1 cellular context compared by ENCODE assay signal in genomic region chr6:45377041-45377554, GRCh38.
A peak's percentile ranks its signal among the peaks of the same experiment; 100 is the strongest.
TF ChIP-seq lines count a peak whose summit lies in the region.

No MANE protein-coding gene starts in this region.

TF ChIP-seq in HepG2, 621 proteins besides CTCF, POLR2A, EP300 and RAD21 (continued from another document and continues in another):
- 0 out of 2 replicates have a peak, but pooled peaks have one; percentile 13 for TF ChIP-seq ONECUT2 (CRISPR knock-in tag; IDR thresholded peaks at IDR 0.05)
- TF ChIP-seq, protein P1, sequence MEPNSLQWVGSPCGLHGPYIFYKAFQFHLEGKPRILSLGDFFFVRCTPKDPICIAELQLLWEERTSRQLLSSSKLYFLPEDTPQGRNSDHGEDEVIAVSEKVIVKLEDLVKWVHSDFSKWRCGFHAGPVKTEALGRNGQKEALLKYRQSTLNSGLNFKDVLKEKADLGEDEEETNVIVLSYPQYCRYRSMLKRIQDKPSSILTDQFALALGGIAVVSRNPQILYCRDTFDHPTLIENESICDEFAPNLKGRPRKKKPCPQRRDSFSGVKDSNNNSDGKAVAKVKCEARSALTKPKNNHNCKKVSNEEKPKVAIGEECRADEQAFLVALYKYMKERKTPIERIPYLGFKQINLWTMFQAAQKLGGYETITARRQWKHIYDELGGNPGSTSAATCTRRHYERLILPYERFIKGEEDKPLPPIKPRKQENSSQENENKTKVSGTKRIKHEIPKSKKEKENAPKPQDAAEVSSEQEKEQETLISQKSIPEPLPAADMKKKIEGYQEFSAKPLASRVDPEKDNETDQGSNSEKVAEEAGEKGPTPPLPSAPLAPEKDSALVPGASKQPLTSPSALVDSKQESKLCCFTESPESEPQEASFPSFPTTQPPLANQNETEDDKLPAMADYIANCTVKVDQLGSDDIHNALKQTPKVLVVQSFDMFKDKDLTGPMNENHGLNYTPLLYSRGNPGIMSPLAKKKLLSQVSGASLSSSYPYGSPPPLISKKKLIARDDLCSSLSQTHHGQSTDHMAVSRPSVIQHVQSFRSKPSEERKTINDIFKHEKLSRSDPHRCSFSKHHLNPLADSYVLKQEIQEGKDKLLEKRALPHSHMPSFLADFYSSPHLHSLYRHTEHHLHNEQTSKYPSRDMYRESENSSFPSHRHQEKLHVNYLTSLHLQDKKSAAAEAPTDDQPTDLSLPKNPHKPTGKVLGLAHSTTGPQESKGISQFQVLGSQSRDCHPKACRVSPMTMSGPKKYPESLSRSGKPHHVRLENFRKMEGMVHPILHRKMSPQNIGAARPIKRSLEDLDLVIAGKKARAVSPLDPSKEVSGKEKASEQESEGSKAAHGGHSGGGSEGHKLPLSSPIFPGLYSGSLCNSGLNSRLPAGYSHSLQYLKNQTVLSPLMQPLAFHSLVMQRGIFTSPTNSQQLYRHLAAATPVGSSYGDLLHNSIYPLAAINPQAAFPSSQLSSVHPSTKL (CRISPR knock-in tag; IDR thresholded peaks at IDR 0.05) = peak; percentile 40; the same call in 1 of the 2 replicates
- no peak for TF ChIP-seq IRX3 (CRISPR knock-in tag; IDR thresholded peaks at IDR 0.05; ENCODE audit: borderline replicate concordance, low read depth)
- 0 out of 2 replicates have a peak, but pooled peaks have one; percentile 62 for TF ChIP-seq ZNF124 (CRISPR knock-in tag; IDR thresholded peaks at IDR 0.05)
- TF ChIP-seq ZBTB7B (CRISPR knock-in tag; IDR thresholded peaks at IDR 0.05) = 0 out of 2 replicates have a peak, but pooled peaks have one; percentile 11
- no peak for TF ChIP-seq ZNF335 (CRISPR knock-in tag; IDR thresholded peaks at IDR 0.05)
- TF ChIP-seq MEIS1 (CRISPR knock-in tag; IDR thresholded peaks at IDR 0.05; ENCODE audit: borderline replicate concordance) = no peak
- TF ChIP-seq NR2F6 (IDR thresholded peaks at IDR 0.05) = peak; percentile 8; the same call in 1 of the 2 replicates
- no peak for TF ChIP-seq NR2F6 (CRISPR knock-in tag; IDR thresholded peaks at IDR 0.05)
- TF ChIP-seq BCL6 (CRISPR knock-in tag; IDR thresholded peaks at IDR 0.05) = 0 out of 2 replicates have a peak, but pooled peaks have one; percentile 11
- no peak for TF ChIP-seq ZNF430 (CRISPR knock-in tag; IDR thresholded peaks at IDR 0.05)
- TF ChIP-seq ZNF547 (CRISPR knock-in tag; IDR thresholded peaks at IDR 0.05) = no peak
- TF ChIP-seq ZMAT3 (CRISPR knock-in tag; conservative IDR thresholded peaks at IDR 0.05) = no peak
- no peak for TF ChIP-seq HOXA7 (CRISPR knock-in tag; IDR thresholded peaks at IDR 0.05)
- TF ChIP-seq NFYC (CRISPR knock-in tag; IDR thresholded peaks at IDR 0.05) = no peak
- TF ChIP-seq RBM39 (IDR thresholded peaks at IDR 0.05; ENCODE audit: low read depth, low read length, poor library complexity, severe bottlenecking) = no peak
- no peak; a peak in 1 of 4 replicates for TF ChIP-seq KLF16 (CRISPR knock-in tag; IDR thresholded peaks at IDR 0.05)
- TF ChIP-seq HCFC1 (IDR thresholded peaks at IDR 0.05; ENCODE audit: low read depth, low read length) = no peak
- TF ChIP-seq, protein P2, sequence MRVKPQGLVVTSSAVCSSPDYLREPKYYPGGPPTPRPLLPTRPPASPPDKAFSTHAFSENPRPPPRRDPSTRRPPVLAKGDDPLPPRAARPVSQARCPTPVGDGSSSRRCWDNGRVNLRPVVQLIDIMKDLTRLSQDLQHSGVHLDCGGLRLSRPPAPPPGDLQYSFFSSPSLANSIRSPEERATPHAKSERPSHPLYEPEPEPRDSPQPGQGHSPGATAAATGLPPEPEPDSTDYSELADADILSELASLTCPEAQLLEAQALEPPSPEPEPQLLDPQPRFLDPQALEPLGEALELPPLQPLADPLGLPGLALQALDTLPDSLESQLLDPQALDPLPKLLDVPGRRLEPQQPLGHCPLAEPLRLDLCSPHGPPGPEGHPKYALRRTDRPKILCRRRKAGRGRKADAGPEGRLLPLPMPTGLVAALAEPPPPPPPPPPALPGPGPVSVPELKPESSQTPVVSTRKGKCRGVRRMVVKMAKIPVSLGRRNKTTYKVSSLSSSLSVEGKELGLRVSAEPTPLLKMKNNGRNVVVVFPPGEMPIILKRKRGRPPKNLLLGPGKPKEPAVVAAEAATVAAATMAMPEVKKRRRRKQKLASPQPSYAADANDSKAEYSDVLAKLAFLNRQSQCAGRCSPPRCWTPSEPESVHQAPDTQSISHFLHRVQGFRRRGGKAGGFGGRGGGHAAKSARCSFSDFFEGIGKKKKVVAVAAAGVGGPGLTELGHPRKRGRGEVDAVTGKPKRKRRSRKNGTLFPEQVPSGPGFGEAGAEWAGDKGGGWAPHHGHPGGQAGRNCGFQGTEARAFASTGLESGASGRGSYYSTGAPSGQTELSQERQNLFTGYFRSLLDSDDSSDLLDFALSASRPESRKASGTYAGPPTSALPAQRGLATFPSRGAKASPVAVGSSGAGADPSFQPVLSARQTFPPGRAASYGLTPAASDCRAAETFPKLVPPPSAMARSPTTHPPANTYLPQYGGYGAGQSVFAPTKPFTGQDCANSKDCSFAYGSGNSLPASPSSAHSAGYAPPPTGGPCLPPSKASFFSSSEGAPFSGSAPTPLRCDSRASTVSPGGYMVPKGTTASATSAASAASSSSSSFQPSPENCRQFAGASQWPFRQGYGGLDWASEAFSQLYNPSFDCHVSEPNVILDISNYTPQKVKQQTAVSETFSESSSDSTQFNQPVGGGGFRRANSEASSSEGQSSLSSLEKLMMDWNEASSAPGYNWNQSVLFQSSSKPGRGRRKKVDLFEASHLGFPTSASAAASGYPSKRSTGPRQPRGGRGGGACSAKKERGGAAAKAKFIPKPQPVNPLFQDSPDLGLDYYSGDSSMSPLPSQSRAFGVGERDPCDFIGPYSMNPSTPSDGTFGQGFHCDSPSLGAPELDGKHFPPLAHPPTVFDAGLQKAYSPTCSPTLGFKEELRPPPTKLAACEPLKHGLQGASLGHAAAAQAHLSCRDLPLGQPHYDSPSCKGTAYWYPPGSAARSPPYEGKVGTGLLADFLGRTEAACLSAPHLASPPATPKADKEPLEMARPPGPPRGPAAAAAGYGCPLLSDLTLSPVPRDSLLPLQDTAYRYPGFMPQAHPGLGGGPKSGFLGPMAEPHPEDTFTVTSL (CRISPR knock-in tag; IDR thresholded peaks at IDR 0.05; ENCODE audit: borderline replicate concordance) = peak; percentile 24; the same call in 1 of the 2 replicates
- TF ChIP-seq ZKSCAN1 (IDR thresholded peaks at IDR 0.05; ENCODE audit: low read length) = no peak
- TF ChIP-seq TAF1 (CRISPR knock-in tag; IDR thresholded peaks at IDR 0.05) = peak; percentile 19; the same call in 1 of the 2 replicates
- TF ChIP-seq ZNF160 (CRISPR knock-in tag; IDR thresholded peaks at IDR 0.05) = 0 out of 2 replicates have a peak, but pooled peaks have one; percentile 6
- TF ChIP-seq AGO1 (IDR thresholded peaks at IDR 0.05; ENCODE audit: low read depth, low read length, poor library complexity, severe bottlenecking) = no peak
- TF ChIP-seq HHEX (CRISPR knock-in tag; IDR thresholded peaks at IDR 0.05) = no peak
- TF ChIP-seq ZNF143 (CRISPR knock-in tag; IDR thresholded peaks at IDR 0.05) = no peak
- TF ChIP-seq, protein P3, sequence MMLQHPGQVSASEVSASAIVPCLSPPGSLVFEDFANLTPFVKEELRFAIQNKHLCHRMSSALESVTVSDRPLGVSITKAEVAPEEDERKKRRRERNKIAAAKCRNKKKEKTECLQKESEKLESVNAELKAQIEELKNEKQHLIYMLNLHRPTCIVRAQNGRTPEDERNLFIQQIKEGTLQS (CRISPR knock-in tag; IDR thresholded peaks at IDR 0.05) = no peak
- peak; percentile 63; the same call in 1 of the 2 replicates for TF ChIP-seq ZNF777 (CRISPR knock-in tag; IDR thresholded peaks at IDR 0.05)
- no peak for TF ChIP-seq ZNF619 (CRISPR knock-in tag; IDR thresholded peaks at IDR 0.05)
- TF ChIP-seq ELF1 (CRISPR knock-in tag; IDR thresholded peaks at IDR 0.05) = no peak
- TF ChIP-seq MAZ (IDR thresholded peaks at IDR 0.05; ENCODE audit: borderline replicate concordance, low read depth, low read length) = no peak
- no peak for TF ChIP-seq MAZ (CRISPR knock-in tag; IDR thresholded peaks at IDR 0.05; ENCODE audit: low read depth)
- TF ChIP-seq SMYD3 (CRISPR knock-in tag; IDR thresholded peaks at IDR 0.05) = no peak
- no peak for TF ChIP-seq PHF8 (CRISPR knock-in tag; IDR thresholded peaks at IDR 0.05)
- TF ChIP-seq ZNF276 (CRISPR knock-in tag; IDR thresholded peaks at IDR 0.05; ENCODE audit: low read depth) = no peak
- TF ChIP-seq, protein P4, sequence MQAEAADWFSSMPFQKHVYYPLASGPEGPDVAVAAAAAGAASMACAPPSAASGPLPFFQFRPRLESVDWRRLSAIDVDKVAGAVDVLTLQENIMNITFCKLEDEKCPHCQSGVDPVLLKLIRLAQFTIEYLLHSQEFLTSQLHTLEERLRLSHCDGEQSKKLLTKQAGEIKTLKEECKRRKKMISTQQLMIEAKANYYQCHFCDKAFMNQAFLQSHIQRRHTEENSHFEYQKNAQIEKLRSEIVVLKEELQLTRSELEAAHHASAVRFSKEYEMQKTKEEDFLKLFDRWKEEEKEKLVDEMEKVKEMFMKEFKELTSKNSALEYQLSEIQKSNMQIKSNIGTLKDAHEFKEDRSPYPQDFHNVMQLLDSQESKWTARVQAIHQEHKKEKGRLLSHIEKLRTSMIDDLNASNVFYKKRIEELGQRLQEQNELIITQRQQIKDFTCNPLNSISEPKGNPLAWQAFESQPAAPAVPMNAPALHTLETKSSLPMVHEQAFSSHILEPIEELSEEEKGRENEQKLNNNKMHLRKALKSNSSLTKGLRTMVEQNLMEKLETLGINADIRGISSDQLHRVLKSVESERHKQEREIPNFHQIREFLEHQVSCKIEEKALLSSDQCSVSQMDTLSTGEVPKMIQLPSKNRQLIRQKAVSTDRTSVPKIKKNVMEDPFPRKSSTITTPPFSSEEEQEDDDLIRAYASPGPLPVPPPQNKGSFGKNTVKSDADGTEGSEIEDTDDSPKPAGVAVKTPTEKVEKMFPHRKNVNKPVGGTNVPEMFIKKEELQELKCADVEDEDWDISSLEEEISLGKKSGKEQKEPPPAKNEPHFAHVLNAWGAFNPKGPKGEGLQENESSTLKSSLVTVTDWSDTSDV (CRISPR knock-in tag; IDR thresholded peaks at IDR 0.05) = no peak
- peak; percentile 11 for TF ChIP-seq SKI (IDR thresholded peaks at IDR 0.05; ENCODE audit: partially characterized antibody)
- no peak for TF ChIP-seq NR2F1 (CRISPR knock-in tag; IDR thresholded peaks at IDR 0.05)
- no peak for TF ChIP-seq ZNF451 (CRISPR knock-in tag; IDR thresholded peaks at IDR 0.05)
- TF ChIP-seq, protein P5, sequence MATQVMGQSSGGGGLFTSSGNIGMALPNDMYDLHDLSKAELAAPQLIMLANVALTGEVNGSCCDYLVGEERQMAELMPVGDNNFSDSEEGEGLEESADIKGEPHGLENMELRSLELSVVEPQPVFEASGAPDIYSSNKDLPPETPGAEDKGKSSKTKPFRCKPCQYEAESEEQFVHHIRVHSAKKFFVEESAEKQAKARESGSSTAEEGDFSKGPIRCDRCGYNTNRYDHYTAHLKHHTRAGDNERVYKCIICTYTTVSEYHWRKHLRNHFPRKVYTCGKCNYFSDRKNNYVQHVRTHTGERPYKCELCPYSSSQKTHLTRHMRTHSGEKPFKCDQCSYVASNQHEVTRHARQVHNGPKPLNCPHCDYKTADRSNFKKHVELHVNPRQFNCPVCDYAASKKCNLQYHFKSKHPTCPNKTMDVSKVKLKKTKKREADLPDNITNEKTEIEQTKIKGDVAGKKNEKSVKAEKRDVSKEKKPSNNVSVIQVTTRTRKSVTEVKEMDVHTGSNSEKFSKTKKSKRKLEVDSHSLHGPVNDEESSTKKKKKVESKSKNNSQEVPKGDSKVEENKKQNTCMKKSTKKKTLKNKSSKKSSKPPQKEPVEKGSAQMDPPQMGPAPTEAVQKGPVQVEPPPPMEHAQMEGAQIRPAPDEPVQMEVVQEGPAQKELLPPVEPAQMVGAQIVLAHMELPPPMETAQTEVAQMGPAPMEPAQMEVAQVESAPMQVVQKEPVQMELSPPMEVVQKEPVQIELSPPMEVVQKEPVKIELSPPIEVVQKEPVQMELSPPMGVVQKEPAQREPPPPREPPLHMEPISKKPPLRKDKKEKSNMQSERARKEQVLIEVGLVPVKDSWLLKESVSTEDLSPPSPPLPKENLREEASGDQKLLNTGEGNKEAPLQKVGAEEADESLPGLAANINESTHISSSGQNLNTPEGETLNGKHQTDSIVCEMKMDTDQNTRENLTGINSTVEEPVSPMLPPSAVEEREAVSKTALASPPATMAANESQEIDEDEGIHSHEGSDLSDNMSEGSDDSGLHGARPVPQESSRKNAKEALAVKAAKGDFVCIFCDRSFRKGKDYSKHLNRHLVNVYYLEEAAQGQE (IDR thresholded peaks at IDR 0.05; ENCODE audit: borderline replicate concordance in 1 of 2, low read depth in 1 of 2, low read length in 2 of 2) = 0 out of 4 replicates have a peak, but pooled peaks of 1 of the 2 experiments have one; percentile 15
- no peak for TF ChIP-seq CENPBD1 (CRISPR knock-in tag; IDR thresholded peaks at IDR 0.05; ENCODE audit: borderline replicate concordance, low read depth)
- no peak for TF ChIP-seq ZBTB7A (CRISPR knock-in tag; IDR thresholded peaks at IDR 0.05)
- no peak for TF ChIP-seq POLR2AphosphoS5 (IDR thresholded peaks at IDR 0.05; ENCODE audit: low read depth, low read length)
- no peak for TF ChIP-seq SRSF4 (IDR thresholded peaks at IDR 0.05; ENCODE audit: low read depth, low read length, poor library complexity, severe bottlenecking)
- no peak for TF ChIP-seq PCBP2 (optimal IDR thresholded peaks at IDR 0.05; ENCODE audit: low read depth, low read length, poor library complexity, severe bottlenecking)
- peak; percentile 33 for TF ChIP-seq PHF5A (CRISPR knock-in tag; IDR thresholded peaks at IDR 0.05; ENCODE audit: low read depth, unreplicated experiment)
- TF ChIP-seq, protein P6, sequence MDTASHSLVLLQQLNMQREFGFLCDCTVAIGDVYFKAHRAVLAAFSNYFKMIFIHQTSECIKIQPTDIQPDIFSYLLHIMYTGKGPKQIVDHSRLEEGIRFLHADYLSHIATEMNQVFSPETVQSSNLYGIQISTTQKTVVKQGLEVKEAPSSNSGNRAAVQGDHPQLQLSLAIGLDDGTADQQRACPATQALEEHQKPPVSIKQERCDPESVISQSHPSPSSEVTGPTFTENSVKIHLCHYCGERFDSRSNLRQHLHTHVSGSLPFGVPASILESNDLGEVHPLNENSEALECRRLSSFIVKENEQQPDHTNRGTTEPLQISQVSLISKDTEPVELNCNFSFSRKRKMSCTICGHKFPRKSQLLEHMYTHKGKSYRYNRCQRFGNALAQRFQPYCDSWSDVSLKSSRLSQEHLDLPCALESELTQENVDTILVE (CRISPR knock-in tag; IDR thresholded peaks at IDR 0.05) = 0 out of 2 replicates have a peak, but pooled peaks have one; percentile 22
- no peak for TF ChIP-seq ZNF558 (CRISPR knock-in tag; IDR thresholded peaks at IDR 0.05; ENCODE audit: borderline replicate concordance)
